3 cellular contexts compared by ENCODE assay signal in genomic region chr22:39966522-39966921, GRCh38.
A peak's percentile ranks its signal among the peaks of the same experiment; 100 is the strongest.
TF ChIP-seq lines count a peak whose summit lies in the region.

No MANE protein-coding gene starts in this region.

TF ChIP-seq in SK-N-SH, 30 proteins besides CTCF, POLR2A, EP300 and RAD21 (continued from another document):
- TF ChIP-seq, protein P1, sequence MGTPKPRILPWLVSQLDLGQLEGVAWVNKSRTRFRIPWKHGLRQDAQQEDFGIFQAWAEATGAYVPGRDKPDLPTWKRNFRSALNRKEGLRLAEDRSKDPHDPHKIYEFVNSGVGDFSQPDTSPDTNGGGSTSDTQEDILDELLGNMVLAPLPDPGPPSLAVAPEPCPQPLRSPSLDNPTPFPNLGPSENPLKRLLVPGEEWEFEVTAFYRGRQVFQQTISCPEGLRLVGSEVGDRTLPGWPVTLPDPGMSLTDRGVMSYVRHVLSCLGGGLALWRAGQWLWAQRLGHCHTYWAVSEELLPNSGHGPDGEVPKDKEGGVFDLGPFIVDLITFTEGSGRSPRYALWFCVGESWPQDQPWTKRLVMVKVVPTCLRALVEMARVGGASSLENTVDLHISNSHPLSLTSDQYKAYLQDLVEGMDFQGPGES (IDR thresholded peaks at IDR 0.05; ENCODE audit: low read depth, low read length) = no peak
- no peak for TF ChIP-seq USF2 (IDR thresholded peaks at IDR 0.05; ENCODE audit: borderline replicate concordance, low read depth, low read length)
TF ChIP-seq in SK-N-SH: peak in this region for 0.

TF ChIP-seq in SK-N-SH treated with all-trans-retinoic acid at 6 μM for 48 hours, 23 proteins besides CTCF, POLR2A, EP300 and RAD21 (continued from another document):
- TF ChIP-seq, protein P2, sequence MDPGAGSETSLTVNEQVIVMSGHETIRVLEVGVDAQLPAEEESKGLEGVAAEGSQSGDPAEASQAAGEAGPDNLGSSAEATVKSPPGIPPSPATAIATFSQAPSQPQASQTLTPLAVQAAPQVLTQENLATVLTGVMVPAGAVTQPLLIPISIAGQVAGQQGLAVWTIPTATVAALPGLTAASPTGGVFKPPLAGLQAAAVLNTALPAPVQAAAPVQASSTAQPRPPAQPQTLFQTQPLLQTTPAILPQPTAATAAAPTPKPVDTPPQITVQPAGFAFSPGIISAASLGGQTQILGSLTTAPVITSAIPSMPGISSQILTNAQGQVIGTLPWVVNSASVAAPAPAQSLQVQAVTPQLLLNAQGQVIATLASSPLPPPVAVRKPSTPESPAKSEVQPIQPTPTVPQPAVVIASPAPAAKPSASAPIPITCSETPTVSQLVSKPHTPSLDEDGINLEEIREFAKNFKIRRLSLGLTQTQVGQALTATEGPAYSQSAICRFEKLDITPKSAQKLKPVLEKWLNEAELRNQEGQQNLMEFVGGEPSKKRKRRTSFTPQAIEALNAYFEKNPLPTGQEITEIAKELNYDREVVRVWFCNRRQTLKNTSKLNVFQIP (CRISPR knock-in tag; IDR thresholded peaks at IDR 0.05; ENCODE audit: borderline replicate concordance, low read depth) = no peak
- TF ChIP-seq ZFP30 (CRISPR knock-in tag; IDR thresholded peaks at IDR 0.05) (no peak), ZNF565 (CRISPR knock-in tag; conservative IDR thresholded peaks at IDR 0.05; ENCODE audit: low read depth) (no peak), BACH2 (CRISPR knock-in tag; IDR thresholded peaks at IDR 0.05; ENCODE audit: borderline replicate concordance) (no peak)

TF ChIP-seq in HCT116, 20 proteins besides CTCF, POLR2A, EP300 and RAD21 (continued from another document):
- TF ChIP-seq, protein P3, sequence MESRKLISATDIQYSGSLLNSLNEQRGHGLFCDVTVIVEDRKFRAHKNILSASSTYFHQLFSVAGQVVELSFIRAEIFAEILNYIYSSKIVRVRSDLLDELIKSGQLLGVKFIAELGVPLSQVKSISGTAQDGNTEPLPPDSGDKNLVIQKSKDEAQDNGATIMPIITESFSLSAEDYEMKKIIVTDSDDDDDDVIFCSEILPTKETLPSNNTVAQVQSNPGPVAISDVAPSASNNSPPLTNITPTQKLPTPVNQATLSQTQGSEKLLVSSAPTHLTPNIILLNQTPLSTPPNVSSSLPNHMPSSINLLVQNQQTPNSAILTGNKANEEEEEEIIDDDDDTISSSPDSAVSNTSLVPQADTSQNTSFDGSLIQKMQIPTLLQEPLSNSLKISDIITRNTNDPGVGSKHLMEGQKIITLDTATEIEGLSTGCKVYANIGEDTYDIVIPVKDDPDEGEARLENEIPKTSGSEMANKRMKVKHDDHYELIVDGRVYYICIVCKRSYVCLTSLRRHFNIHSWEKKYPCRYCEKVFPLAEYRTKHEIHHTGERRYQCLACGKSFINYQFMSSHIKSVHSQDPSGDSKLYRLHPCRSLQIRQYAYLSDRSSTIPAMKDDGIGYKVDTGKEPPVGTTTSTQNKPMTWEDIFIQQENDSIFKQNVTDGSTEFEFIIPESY (IDR thresholded peaks at IDR 0.05; ENCODE audit: extremely low read depth, insufficient replicate concordance, low read length) = no peak
- TF ChIP-seq CBX3 (IDR thresholded peaks at IDR 0.05; ENCODE audit: low read depth) = no peak
- TF ChIP-seq ATF3 (IDR thresholded peaks at IDR 0.05) = no peak
- TF ChIP-seq EGR1 (IDR thresholded peaks at IDR 0.05; ENCODE audit: low read depth) = no peak
- no peak for TF ChIP-seq EZH2 (IDR thresholded peaks at IDR 0.05)
- no peak for TF ChIP-seq YY1 (IDR thresholded peaks at IDR 0.05; ENCODE audit: extremely low read depth, insufficient replicate concordance, low read depth, low read length)
- no peak for TF ChIP-seq SP1 (IDR thresholded peaks at IDR 0.05; ENCODE audit: low read depth)
- no peak for TF ChIP-seq SIN3A (IDR thresholded peaks at IDR 0.05; ENCODE audit: low read depth)
- TF ChIP-seq, protein P4, sequence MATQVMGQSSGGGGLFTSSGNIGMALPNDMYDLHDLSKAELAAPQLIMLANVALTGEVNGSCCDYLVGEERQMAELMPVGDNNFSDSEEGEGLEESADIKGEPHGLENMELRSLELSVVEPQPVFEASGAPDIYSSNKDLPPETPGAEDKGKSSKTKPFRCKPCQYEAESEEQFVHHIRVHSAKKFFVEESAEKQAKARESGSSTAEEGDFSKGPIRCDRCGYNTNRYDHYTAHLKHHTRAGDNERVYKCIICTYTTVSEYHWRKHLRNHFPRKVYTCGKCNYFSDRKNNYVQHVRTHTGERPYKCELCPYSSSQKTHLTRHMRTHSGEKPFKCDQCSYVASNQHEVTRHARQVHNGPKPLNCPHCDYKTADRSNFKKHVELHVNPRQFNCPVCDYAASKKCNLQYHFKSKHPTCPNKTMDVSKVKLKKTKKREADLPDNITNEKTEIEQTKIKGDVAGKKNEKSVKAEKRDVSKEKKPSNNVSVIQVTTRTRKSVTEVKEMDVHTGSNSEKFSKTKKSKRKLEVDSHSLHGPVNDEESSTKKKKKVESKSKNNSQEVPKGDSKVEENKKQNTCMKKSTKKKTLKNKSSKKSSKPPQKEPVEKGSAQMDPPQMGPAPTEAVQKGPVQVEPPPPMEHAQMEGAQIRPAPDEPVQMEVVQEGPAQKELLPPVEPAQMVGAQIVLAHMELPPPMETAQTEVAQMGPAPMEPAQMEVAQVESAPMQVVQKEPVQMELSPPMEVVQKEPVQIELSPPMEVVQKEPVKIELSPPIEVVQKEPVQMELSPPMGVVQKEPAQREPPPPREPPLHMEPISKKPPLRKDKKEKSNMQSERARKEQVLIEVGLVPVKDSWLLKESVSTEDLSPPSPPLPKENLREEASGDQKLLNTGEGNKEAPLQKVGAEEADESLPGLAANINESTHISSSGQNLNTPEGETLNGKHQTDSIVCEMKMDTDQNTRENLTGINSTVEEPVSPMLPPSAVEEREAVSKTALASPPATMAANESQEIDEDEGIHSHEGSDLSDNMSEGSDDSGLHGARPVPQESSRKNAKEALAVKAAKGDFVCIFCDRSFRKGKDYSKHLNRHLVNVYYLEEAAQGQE (IDR thresholded peaks at IDR 0.05; ENCODE audit: low read depth) = no peak
- TF ChIP-seq CEBPB (IDR thresholded peaks at IDR 0.05; ENCODE audit: low read depth) = 0 out of 2 replicates have a peak, but pooled peaks have one; percentile 34
- TF ChIP-seq ZFX (IDR thresholded peaks at IDR 0.05) = no peak
